In the genomic region with DNA sequence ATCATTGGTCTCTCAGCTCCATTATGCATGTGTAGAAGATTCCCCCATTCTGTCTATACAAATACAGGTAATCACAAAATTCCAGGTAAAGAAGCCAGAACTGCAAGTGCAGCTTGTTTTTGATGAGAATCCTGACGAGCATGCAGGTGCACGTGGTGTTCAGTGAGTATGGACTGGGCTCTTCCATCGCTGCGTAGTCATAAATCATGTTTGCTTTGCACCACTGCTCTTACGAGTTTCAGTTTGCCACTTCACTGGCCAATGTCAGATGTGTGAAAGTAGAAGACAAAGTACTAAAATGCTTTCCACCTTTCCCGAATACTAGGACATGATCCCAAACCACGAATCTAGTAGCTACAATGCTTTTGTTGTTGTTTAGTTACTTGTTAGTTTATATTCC, we compare ENCODE assay signal across 14 cellular contexts.
"Had no signal": no experiment of that assay in that cellular context is flagged by ENCODE, and none has a peak within 500 bp of the region (broad histone marks: within the 10 kb centered on the region; RNA-seq: fewer than 3 reads in every experiment).

No MANE protein-coding gene starts in this region.

- ATAC-seq: activated naive CD4-positive, alpha-beta T cell treated with anti-CD3 and anti-CD28 coated beads, Interleukin-2, amount 50 U/mL, for 72 hours; left lobe of liver; natural killer cell treated with Interleukin-12 subunit alpha and Interleukin-12 subunit beta and Interleukin-15 and Interleukin-18, amount 100 ng/mL, for 72 hours; sciatic nerve; stimulated activated naive CD8-positive, alpha-beta T cell treated with anti-CD3 and anti-CD28 coated beads, Interleukin-15, amount 100 ng/mL, for 72 hours; WTC11 had no signal

- DNase-seq: activated CD4-positive, alpha-beta memory T cell treated with anti-CD3 and anti-CD28 coated beads for 36 hours; activated CD4-positive, alpha-beta T cell treated with anti-CD3 and anti-CD28 coated beads for 4 hours; activated gamma-delta T cell treated with Interleukin-2 at 50 U/mL for 16 hours; activated T-cell treated with anti-CD3 and anti-CD28 coated beads for 4 hours; effector CD8-positive, alpha-beta T cell; esophagus squamous epithelium; pancreas; stimulated activated CD4-positive, alpha-beta T cell treated with anti-CD3 and anti-CD28 coated beads, Interleukin-4, amount 100 ng/mL, for 1 hour; stimulated activated naive CD8-positive, alpha-beta T cell treated with anti-CD3 and anti-CD28 coated beads, Interleukin-15, amount 100 ng/mL, for 72 hours had no signal
